In the genomic region with DNA sequence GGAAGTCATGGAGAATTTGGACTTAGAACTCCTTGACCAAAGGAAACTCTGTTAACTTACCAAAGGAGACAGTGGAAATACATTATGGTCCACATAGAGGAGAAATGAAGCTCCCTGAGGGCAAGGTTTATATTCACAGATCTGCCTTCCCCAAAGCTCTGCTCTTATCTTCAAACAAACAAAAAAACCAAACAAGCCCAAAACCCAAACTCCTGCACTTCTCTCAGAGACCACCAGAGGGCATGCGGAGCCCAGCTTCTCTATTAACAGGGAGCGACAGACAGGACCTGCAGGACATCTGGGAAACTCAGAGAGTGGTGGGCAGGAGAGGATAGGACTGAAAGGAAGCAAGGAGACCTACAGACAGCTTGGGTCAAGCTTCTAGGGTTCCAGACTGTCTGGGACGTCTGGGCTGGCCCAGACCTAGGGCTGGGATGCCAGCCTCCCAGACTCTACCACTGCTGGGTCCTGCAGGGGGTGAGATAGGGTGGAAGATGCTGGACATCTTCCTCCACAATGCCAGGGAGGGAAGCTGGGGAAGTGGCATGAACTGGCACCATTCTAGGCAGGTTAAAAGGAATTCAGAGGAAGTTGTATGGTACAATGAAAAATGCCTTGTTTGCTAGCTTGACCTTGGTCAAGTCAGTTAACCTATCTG, we compare ENCODE assay signal across 8 cellular contexts. TPM values are rescaled to one million over a fixed set of nuclear protein-coding genes. Genes with fewer than 3 reads are reported as not detected.
DNase-seq lines count a peak whose midpoint lies in the region; TF ChIP-seq lines count a peak whose summit lies in the region.

No MANE protein-coding gene starts in this region.

- peak; percentile 30 for DNase-seq in NK-92 treated with Interleukin-12 subunit alpha and Interleukin-12 subunit beta, amount 100 ng/mL, for 24 hours (lab: John Stamatoyannopoulos, UW)
- no peak for DNase-seq in NK-92 (lab: John Stamatoyannopoulos, UW; ENCODE audit: unreplicated experiment)
- peak; percentile 43 for DNase-seq in NCI-H2029 treated with DMSO at 0.1 percent for 48 hours (lab: John Stamatoyannopoulos, UW)
- peak; percentile 64 for DNase-seq in UCSD-AML1 (lab: John Stamatoyannopoulos, UW; ENCODE audit: unreplicated experiment)
- DNase-seq in MCF 10A (ENCODE audit: unreplicated experiment): peak; percentile 80
- DNase-seq in iris pigment epithelial cell (ENCODE audit: low read depth): peak; percentile 44
- DNase-seq in stimulated activated CD4-positive, alpha-beta T cell treated with anti-CD3 and anti-CD28 coated beads, Interleukin-1b, Interleukin-23, amount 100 ng/mL, for 48 hours: peak; percentile 62
- DNase-seq in cortex of kidney (lab: John Stamatoyannopoulos, UW): no peak

- CTCF ChIA-PET in MCF 10A (lab: Yijun Ruan, JAX): interaction anchor here (0.6 to 15.2 kb wide), 51 partner anchors 13 to 580 kb away, joined by 3 to 839 read pairs (median 4); a partner anchor contains a TSS

- POLR2A ChIA-PET in MCF 10A (lab: Yijun Ruan, JAX): interaction anchor here (0.6 to 14.5 kb wide), 4 partner anchors 12 to 301 kb away, joined by 3 to 237 read pairs (median 4); no protein-coding TSS in a partner anchor

- H3K4me1 Mint-ChIP-seq in MCF 10A (ENCODE audit: insufficient read depth, unreplicated experiment): peaks cover 4% of the 10 kb centered on the region

- H3K27me3 Mint-ChIP-seq in MCF 10A (ENCODE audit: insufficient read depth, unreplicated experiment): peaks cover 19% of the 10 kb centered on the region

- no peaks in the 10 kb centered on the region for H3K9me3 Mint-ChIP-seq in MCF 10A (ENCODE audit: unreplicated experiment)

- no peak overlapping the region for H3K27ac Mint-ChIP-seq in MCF 10A (ENCODE audit: low read depth, unreplicated experiment)

- no peaks in the 10 kb centered on the region for H3K36me3 Mint-ChIP-seq in MCF 10A (ENCODE audit: insufficient read depth, unreplicated experiment)

- BruUV-seq in MCF 10A (replicated peaks; lab: Mats Ljungman, UMichigan): no TSS peak

- TF ChIP-seq CTCF in MCF 10A (IDR thresholded peaks at IDR 0.05; ENCODE audit: unreplicated experiment): peak; percentile 96

- intact Hi-C loops in MCF 10A (cut with micrococcal nuclease): loop anchor here (1.0 to 5.0 kb wide), 2 partner anchors 22 to 106 kb away; no protein-coding TSS in a partner anchor

- H3K4me3 Mint-ChIP-seq in MCF 10A (ENCODE audit: unreplicated experiment): no peak overlapping the region

RNA-seq across cellular contexts. Expression of a gene that starts 4.0 kb away (rescaled TPM):
- 0.44 TPM in 1 of 2 replicates, not detected in the other for total RNA-seq in MCF 10A (2022)

RNA-seq across cellular contexts. Expression of a gene that starts 17.1 kb away (rescaled TPM):
- not detected in 2 replicates for total RNA-seq in MCF 10A (2022)

RNA-seq across cellular contexts. Expression of a gene that starts 45.1 kb away (rescaled TPM):
- total RNA-seq in MCF 10A (2022): not detected in 2 replicates

Comparison
In these comparisons a context has a peak if more than half of its experiments do, and no peak if none do; other contexts are left out.
1. DNase-seq: peak in NK-92 treated with Interleukin-12 subunit alpha and Interleukin-12 subunit beta, amount 100 ng/mL, for 24 hours (single experiment), NCI-H2029 treated with DMSO at 0.1 percent for 48 hours (single experiment), UCSD-AML1 (single experiment), MCF 10A (single experiment), iris pigment epithelial cell (single experiment) and stimulated activated CD4-positive, alpha-beta T cell treated with anti-CD3 and anti-CD28 coated beads, Interleukin-1b, Interleukin-23, amount 100 ng/mL, for 48 hours (single experiment); none in NK-92 (single experiment) and cortex of kidney (single experiment).